ENCODE assay signal across 36 cellular contexts in genomic region chr4:7370038-7370437, GRCh38.
"Had no signal": no experiment of that assay in that cellular context is flagged by ENCODE, and none has a peak within 500 bp of the region (broad histone marks: within the 10 kb centered on the region; RNA-seq: fewer than 3 reads in every experiment).

No MANE protein-coding gene starts in this region.

- H3K9me3 Mint-ChIP-seq: activated CD4-positive, alpha-beta memory T cell treated with anti-CD3 and anti-CD28 coated beads, Interleukin-2, amount 10 ng/mL, durations not matched to agents 7 days and 5 days; activated naive CD4-positive, alpha-beta T cell treated with anti-CD3 and anti-CD28 coated beads, Interleukin-2, amount 50 U/mL, for 24 hours; activated naive CD8-positive, alpha-beta T cell treated with anti-CD3 and anti-CD28 coated beads, Interleukin-2, amount 10 ng/mL, durations not matched to agents 7 days and 5 days had no signal

- H3K27me3 Mint-ChIP-seq: activated CD8-positive, alpha-beta memory T cell treated with anti-CD3 and anti-CD28 coated beads, Interleukin-2, amount 10 ng/mL, durations not matched to agents 7 days and 5 days; activated naive CD8-positive, alpha-beta T cell treated with anti-CD3 and anti-CD28 coated beads, Interleukin-2, amount 10 ng/mL, durations not matched to agents 7 days and 5 days had no signal

- H3K4me1 ChIP-seq: breast epithelium, SJCRH30 had no signal

- DNase-seq: activated CD4-positive, alpha-beta memory T cell treated with anti-CD3 and anti-CD28 coated beads, Interleukin-2, amount 10 ng/mL, durations not matched to agents 7 days and 5 days; activated CD4-positive, alpha-beta T cell treated with anti-CD3 and anti-CD28 coated beads for 1 hour; activated CD4-positive, alpha-beta T cell treated with anti-CD3 and anti-CD28 coated beads for 48 hours; activated CD4-positive, CD25-positive, alpha-beta regulatory T cell; activated CD8-positive, alpha-beta memory T cell treated with anti-CD3 and anti-CD28 coated beads for 24 hours; activated CD8-positive, alpha-beta memory T cell treated with anti-CD3 and anti-CD28 coated beads, Interleukin-2, amount 10 ng/mL, durations not matched to agents 7 days and 5 days; activated CD8-positive, alpha-beta memory T cell treated with anti-CD3 and anti-CD28 coated beads, Interleukin-2, amount 50 U/mL, for 48 hours; activated effector memory CD4-positive, alpha-beta T cell treated with anti-CD3 and anti-CD28 coated beads, Interleukin-2, amount 50 U/mL, for 16 hours; activated naive CD4-positive, alpha-beta T cell treated with Interleukin-2 at 50 U/mL for 16 hours; activated naive CD8-positive, alpha-beta T cell treated with anti-CD3 and anti-CD28 coated beads, Interleukin-2, amount 10 ng/mL, durations not matched to agents 7 days and 5 days; activated T-cell treated with anti-CD3 and anti-CD28 coated beads, Interleukin-2, amount 50 U/mL, for 48 hours; amygdala; caudate nucleus; cerebellar nuclear complex; NCI-H1092 treated with DMSO at 0.1 percent for 48 hours; NCI-H1417; NCI-H146; NCI-H187; NCI-H2029 treated with DMSO at 0.1 percent for 48 hours; NCI-H2107; NCI-H2171; NCI-H510A; NCI-H526; NCI-H748 treated with DMSO at 0.1 percent for 48 hours; NK-92 treated with Interleukin-12 subunit alpha and Interleukin-12 subunit beta, amount 100 ng/mL, for 24 hours; PC-3; Right ventricle myocardium superior; SJCRH30; T1000; WERI-Rb-1 had no signal

- H3K9me3 ChIP-seq: ascending aorta, breast epithelium, SJCRH30 had no signal

- ATAC-seq: activated CD8-positive, alpha-beta memory T cell treated with anti-CD3 and anti-CD28 coated beads, Interleukin-2, amount 10 ng/mL, durations not matched to agents 7 days and 5 days; PC-3 had no signal

- H3K27ac Mint-ChIP-seq: activated CD4-positive, alpha-beta memory T cell treated with anti-CD3 and anti-CD28 coated beads, Interleukin-2, amount 10 ng/mL, durations not matched to agents 7 days and 5 days; activated CD8-positive, alpha-beta memory T cell treated with anti-CD3 and anti-CD28 coated beads, Interleukin-2, amount 10 ng/mL, durations not matched to agents 7 days and 5 days; activated naive CD4-positive, alpha-beta T cell treated with anti-CD3 and anti-CD28 coated beads, Interleukin-2, amount 50 U/mL, for 24 hours; activated naive CD8-positive, alpha-beta T cell treated with anti-CD3 and anti-CD28 coated beads, Interleukin-2, amount 10 ng/mL, durations not matched to agents 7 days and 5 days had no signal

- FAIRE-seq: RCC 7860 had no signal

- H3K36me3 Mint-ChIP-seq: activated CD8-positive, alpha-beta memory T cell treated with anti-CD3 and anti-CD28 coated beads, Interleukin-2, amount 10 ng/mL, durations not matched to agents 7 days and 5 days; activated naive CD4-positive, alpha-beta T cell treated with anti-CD3 and anti-CD28 coated beads, Interleukin-2, amount 50 U/mL, for 24 hours; activated naive CD8-positive, alpha-beta T cell treated with anti-CD3 and anti-CD28 coated beads, Interleukin-2, amount 10 ng/mL, durations not matched to agents 7 days and 5 days had no signal

- H3K27ac ChIP-seq: ascending aorta, breast epithelium, RWPE1, SJCRH30, SK-N-MC, WERI-Rb-1 had no signal

- H3K27me3 ChIP-seq: ascending aorta had no signal

- H3K4me3 Mint-ChIP-seq: activated CD4-positive, alpha-beta memory T cell treated with anti-CD3 and anti-CD28 coated beads, Interleukin-2, amount 10 ng/mL, durations not matched to agents 7 days and 5 days; activated CD8-positive, alpha-beta memory T cell treated with anti-CD3 and anti-CD28 coated beads, Interleukin-2, amount 10 ng/mL, durations not matched to agents 7 days and 5 days; activated naive CD4-positive, alpha-beta T cell treated with anti-CD3 and anti-CD28 coated beads, Interleukin-2, amount 50 U/mL, for 24 hours; activated naive CD8-positive, alpha-beta T cell treated with anti-CD3 and anti-CD28 coated beads, Interleukin-2, amount 10 ng/mL, durations not matched to agents 7 days and 5 days had no signal

- H3K36me3 ChIP-seq: ascending aorta, breast epithelium, SJCRH30, WERI-Rb-1 had no signal

- H3K4me3 ChIP-seq: ascending aorta, breast epithelium, SJCRH30, SK-N-MC had no signal

- H3K4me1 Mint-ChIP-seq: activated CD4-positive, alpha-beta memory T cell treated with anti-CD3 and anti-CD28 coated beads, Interleukin-2, amount 10 ng/mL, durations not matched to agents 7 days and 5 days; activated CD8-positive, alpha-beta memory T cell treated with anti-CD3 and anti-CD28 coated beads, Interleukin-2, amount 10 ng/mL, durations not matched to agents 7 days and 5 days; activated naive CD4-positive, alpha-beta T cell treated with anti-CD3 and anti-CD28 coated beads, Interleukin-2, amount 50 U/mL, for 24 hours had no signal
